16 cellular contexts compared by ENCODE assay signal in the genomic region with DNA sequence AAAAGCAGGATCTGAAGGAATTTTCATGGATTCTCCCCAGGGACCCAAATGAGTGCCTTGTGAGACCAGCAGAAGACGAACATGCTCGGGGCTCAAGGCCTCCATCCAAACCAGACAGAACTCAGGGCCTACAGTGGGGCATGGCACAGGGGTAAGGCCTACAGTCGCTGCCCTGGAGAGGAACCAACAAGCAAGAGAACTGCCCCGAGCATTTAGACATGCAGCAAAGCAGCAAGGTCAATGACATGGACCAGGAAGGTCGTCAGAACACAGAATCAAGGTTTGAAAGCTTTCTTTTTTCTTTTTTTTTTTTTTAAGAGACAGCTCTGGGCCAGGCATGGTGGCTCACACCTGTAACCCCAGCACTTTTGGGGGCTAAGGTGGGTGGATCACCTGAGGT. TPM values are rescaled to one million over a fixed set of nuclear protein-coding genes. Genes with fewer than 3 reads are reported as not detected.
A peak's percentile ranks its signal among the peaks of the same experiment; 100 is the strongest.
DNase-seq lines count a peak whose midpoint lies in the region; ATAC-seq and TF ChIP-seq lines count a peak whose summit lies in the region.
"Had no signal": no experiment of that assay in that cellular context is flagged by ENCODE, and none has a peak within 500 bp of the region (broad histone marks: within the 10 kb centered on the region; RNA-seq: fewer than 3 reads in every experiment).

No MANE protein-coding gene starts in this region.

- peaks cover 63% of the 10 kb centered on the region for H3K4me1 Mint-ChIP-seq in chondrocyte (ENCODE audit: low read depth)
- peaks cover 50 to 84% of the 10 kb centered on the region in 2 donors for H3K4me1 Mint-ChIP-seq in stimulated activated naive B cell treated with anti-CD40 and anti-IgM and Interleukin-4, amounts not matched to agents 10 μg/mL and 1 μg/mL and 100 μg/mL, for 72 hours

- H3K27me3 Mint-ChIP-seq in chondrocyte (ENCODE audit: low read depth), result no peaks in the 10 kb centered on the region
- no peaks in the 10 kb centered on the region for H3K27me3 Mint-ChIP-seq in stimulated activated naive B cell treated with anti-CD40 and anti-IgM and Interleukin-4, amounts not matched to agents 10 μg/mL and 1 μg/mL and 100 μg/mL, for 72 hours
- H3K27me3 Mint-ChIP-seq: activated CD4-positive, alpha-beta T cell treated with anti-CD3 and anti-CD28 coated beads, Interleukin-2, amount 10 ng/mL, durations not matched to agents 24 days and 14 days; T-cell had no signal

- H3K4me2 ChIP-seq in Karpas-422 (ENCODE audit: low read depth, low read length, poor library complexity, severe bottlenecking), result no peak overlapping the region
- H3K4me2 ChIP-seq in mesenchymal stem cell (ENCODE audit: low read length, poor library complexity, severe bottlenecking), result no peak overlapping the region

- WGBS in mesenchymal stem cell, result 71% methylated on average over 5 of the region's 5 CpGs

- H4K91ac ChIP-seq in mesenchymal stem cell (ENCODE audit: low read length), result no peak overlapping the region

- peak overlapping the region; percentile 57 for H2BK15ac ChIP-seq in mesenchymal stem cell (ENCODE audit: low read depth, poor library complexity, severe bottlenecking)

- H2BK120ac ChIP-seq in mesenchymal stem cell (ENCODE audit: low read depth, low read length), result no peak overlapping the region

- H3K4me3 ChIP-seq in Karpas-422 (ENCODE audit: low read length), result no peak overlapping the region
- H3K4me3 ChIP-seq in mesenchymal stem cell (ENCODE audit: insufficient read depth in 1 of 2, low read depth in 1 of 2, low read length in 2 of 2), result no peak overlapping the region
- H3K4me3 ChIP-seq: ascending aorta, mucosa of descending colon had no signal

- H3K27me3 ChIP-seq in Karpas-422 (ENCODE audit: low read length) (no peaks in the 10 kb centered on the region), mesenchymal stem cell (ENCODE audit: control insufficient read depth in 1 of 2, insufficient read depth in 1 of 2, low read length in 2 of 2) (no peaks in the 10 kb centered on the region)
- H3K27me3 ChIP-seq: ascending aorta had no signal

- no peaks in the 10 kb centered on the region for H3K36me3 Mint-ChIP-seq in chondrocyte (ENCODE audit: low read depth)
- H3K36me3 Mint-ChIP-seq in stimulated activated naive B cell treated with anti-CD40 and anti-IgM and Interleukin-4, amounts not matched to agents 10 μg/mL and 1 μg/mL and 100 μg/mL, for 72 hours, result peaks cover 16 to 30% of the 10 kb centered on the region in 2 donors

- H4K20me1 ChIP-seq in Karpas-422 (ENCODE audit: insufficient read depth, low read depth, low read length), result peaks cover 14% of the 10 kb centered on the region; the same call in 1 of the 2 replicates

- no peak overlapping the region for H3K4ac ChIP-seq in mesenchymal stem cell (ENCODE audit: low read depth in 1 of 2, low read length in 2 of 2)

- H2AFZ ChIP-seq in Karpas-422 (ENCODE audit: low read length) (no peak overlapping the region), mesenchymal stem cell (ENCODE audit: low read depth, low read length) (no peak overlapping the region)

- peak overlapping the region; percentile 84 for H3K27ac Mint-ChIP-seq in chondrocyte (ENCODE audit: unreplicated experiment)
- peak overlapping the region; percentile 83 for H3K27ac Mint-ChIP-seq in stimulated activated naive B cell treated with anti-CD40 and anti-IgM and Interleukin-4, amounts not matched to agents 10 μg/mL and 1 μg/mL and 100 μg/mL, for 72 hours
- H3K27ac Mint-ChIP-seq: activated CD4-positive, alpha-beta T cell treated with anti-CD3 and anti-CD28 coated beads, Interleukin-2, amount 10 ng/mL, durations not matched to agents 24 days and 14 days had no signal

- H3K79me1 ChIP-seq in mesenchymal stem cell (replicated peaks; ENCODE audit: low read length, poor library complexity, severe bottlenecking), result no peaks in the 10 kb centered on the region

- DNase-seq in Karpas-422 (no peak), chondrocyte (ENCODE audit: low spot score) (no peak), mesenchymal stem cell (no peak), SHP77 treated with DMSO at 0.1 percent for 48 hours (lab: John Stamatoyannopoulos, UW) (no peak), NCI-H1694 treated with DMSO at 0.1 percent for 48 hours (lab: John Stamatoyannopoulos, UW) (no peak)
- DNase-seq in stimulated activated naive B cell treated with anti-CD40 and anti-IgM and Interleukin-4, amounts not matched to agents 10 μg/mL and 1 μg/mL and 100 μg/mL, for 72 hours, result no peak
- DNase-seq: activated CD4-positive, alpha-beta T cell treated with anti-CD3 and anti-CD28 coated beads, Interleukin-2, amount 10 ng/mL, durations not matched to agents 24 days and 14 days; effector CD8-positive, alpha-beta T cell; GDM1; mucosa of descending colon; NCI-H1092 treated with DMSO at 0.1 percent for 48 hours; NCI-H226; T-cell had no signal

- H3K79me2 ChIP-seq in Karpas-422 (ENCODE audit: low read length), result peaks cover 97% of the 10 kb centered on the region

- H3K36me3 ChIP-seq in Karpas-422 (ENCODE audit: insufficient read depth, low read length) (0 out of 2 replicates have a peak, but pooled peaks cover 2% of the 10 kb centered on the region), mesenchymal stem cell (ENCODE audit: control insufficient read depth in 1 of 2, insufficient read depth in 2 of 2, low read depth in 1 of 2, low read length in 2 of 2) (peaks cover 1 to 4% of the 10 kb centered on the region in 2 experiments)
- H3K36me3 ChIP-seq: ascending aorta had no signal

- H3K14ac ChIP-seq in mesenchymal stem cell (ENCODE audit: low read length in 2 of 2), result no peak overlapping the region

- H3K18ac ChIP-seq in mesenchymal stem cell (ENCODE audit: low read depth in 1 of 2, low read length in 2 of 2), result peak overlapping the region in 1 of 2 experiments; percentile 77

- H3K27ac ChIP-seq in Karpas-422 (ENCODE audit: low read length) (peak overlapping the region; percentile 21; the same call in 1 of the 2 replicates), mesenchymal stem cell (ENCODE audit: low read length, poor library complexity, severe bottlenecking) (no peak overlapping the region)

- H3K4me1 ChIP-seq in Karpas-422 (ENCODE audit: low read length) (peaks cover 60% of the 10 kb centered on the region), mesenchymal stem cell (ENCODE audit: control insufficient read depth, insufficient read depth, low read depth, low read length) (peaks cover 60% of the 10 kb centered on the region)

- peak overlapping the region; percentile 72 for H2AK5ac ChIP-seq in mesenchymal stem cell (ENCODE audit: low read length, severe bottlenecking)

- H3K4me3 Mint-ChIP-seq in chondrocyte (ENCODE audit: unreplicated experiment), result no peak overlapping the region
- no peak overlapping the region for H3K4me3 Mint-ChIP-seq in stimulated activated naive B cell treated with anti-CD40 and anti-IgM and Interleukin-4, amounts not matched to agents 10 μg/mL and 1 μg/mL and 100 μg/mL, for 72 hours
- H3K4me3 Mint-ChIP-seq: activated CD4-positive, alpha-beta T cell treated with anti-CD3 and anti-CD28 coated beads, Interleukin-2, amount 10 ng/mL, durations not matched to agents 24 days and 14 days; T-cell had no signal

- ATAC-seq in stimulated activated naive B cell treated with anti-CD40 and anti-IgM and Interleukin-4, amounts not matched to agents 10 μg/mL and 1 μg/mL and 100 μg/mL, for 72 hours (replicated peaks), result no peak
- no peak for ATAC-seq in HG03280 (IDR thresholded peaks at IDR 0.05; ENCODE audit: unreplicated experiment)
- ATAC-seq in HG02798 (IDR thresholded peaks at IDR 0.05; ENCODE audit: poor library complexity, unreplicated experiment), result no peak
- ATAC-seq: mucosa of descending colon, T-cell had no signal

- H3K23ac ChIP-seq in mesenchymal stem cell (ENCODE audit: low read length in 2 of 2), result no peak overlapping the region

- no peak overlapping the region for H4K8ac ChIP-seq in mesenchymal stem cell (ENCODE audit: low read length)

- H3K9me3 ChIP-seq in Karpas-422 (ENCODE audit: low read length), result no peaks in the 10 kb centered on the region
- no peaks in the 10 kb centered on the region for H3K9me3 ChIP-seq in mesenchymal stem cell (ENCODE audit: control insufficient read depth, low read length)
- H3K9me3 ChIP-seq: ascending aorta, mucosa of descending colon had no signal

- no peaks in the 10 kb centered on the region for H3K9me3 Mint-ChIP-seq in chondrocyte (ENCODE audit: low read depth)
- H3K9me3 Mint-ChIP-seq in stimulated activated naive B cell treated with anti-CD40 and anti-IgM and Interleukin-4, amounts not matched to agents 10 μg/mL and 1 μg/mL and 100 μg/mL, for 72 hours, result peaks cover 2 to 4% of the 10 kb centered on the region in 2 donors

- H3K9me2 ChIP-seq in Karpas-422 (replicated peaks; ENCODE audit: insufficient read depth, low read length), result no peaks in the 10 kb centered on the region

- H2BK5ac ChIP-seq in mesenchymal stem cell (ENCODE audit: low read depth, low read length, poor library complexity, severe bottlenecking), result no peak overlapping the region

- H2BK12ac ChIP-seq in mesenchymal stem cell (ENCODE audit: low read length in 2 of 2), result peak overlapping the region in 1 of 2 experiments; percentile 29

- no peak for TF ChIP-seq CTCF in chondrocyte (IDR thresholded peaks at IDR 0.05)

- no peak overlapping the region for H3K9ac ChIP-seq in Karpas-422 (ENCODE audit: low read length)
- H3K9ac ChIP-seq in mesenchymal stem cell (ENCODE audit: low read length), result no peak overlapping the region

RNA-seq across cellular contexts. Expression of a gene that starts 17.3 kb away (rescaled TPM):
- total RNA-seq in Karpas-422 (2014; rRNA removed; shearing (Covaris generic); ENCODE audit: low replicate concordance), result 35.9 and 65.5 TPM in 2 replicates
- total RNA-seq in chondrocyte, result 34.4 to 36.5 TPM (median 36.1 TPM) in 3 replicates
- polyA plus RNA-seq in mesenchymal stem cell (2013, experiment 1 of 2), result 23.1 TPM
- polyA plus RNA-seq in mesenchymal stem cell (2013, experiment 2 of 2), result 24.0 TPM

RNA-seq across cellular contexts. Expression of a gene that starts 41.4 kb away (rescaled TPM):
- 0.71 TPM in 1 of 2 replicates, not detected in the other for total RNA-seq in Karpas-422 (2014; rRNA removed; shearing (Covaris generic); ENCODE audit: low replicate concordance)
- total RNA-seq in chondrocyte, result not detected in 3 replicates
- 0.08 TPM for polyA plus RNA-seq in mesenchymal stem cell (2013, experiment 1 of 2)
- polyA plus RNA-seq in mesenchymal stem cell (2013, experiment 2 of 2), result 0.04 TPM
- total RNA-seq: activated CD4-positive, alpha-beta T cell treated with anti-CD3 and anti-CD28 coated beads, Interleukin-2, amount 10 ng/mL, durations not matched to agents 24 days and 14 days; ascending aorta; mucosa of descending colon; T-cell had no signal

RNA-seq across cellular contexts. Expression of a gene that starts 41.7 kb away (rescaled TPM):
- 4.7 and 15.1 TPM in 2 replicates for total RNA-seq in Karpas-422 (2014; rRNA removed; shearing (Covaris generic); ENCODE audit: low replicate concordance)
- 3.1 to 5.8 TPM (median 3.2 TPM) in 3 replicates for total RNA-seq in chondrocyte
- polyA plus RNA-seq in mesenchymal stem cell (2013, experiment 1 of 2), result 3.3 TPM
- 3.0 TPM for polyA plus RNA-seq in mesenchymal stem cell (2013, experiment 2 of 2)
